ENCODE assay signal across 1 cellular context in genomic region chr11:9923280-9923679, GRCh38.
TF ChIP-seq lines count a peak whose summit lies in the region.

No MANE protein-coding gene starts in this region.

TF ChIP-seq in GM23338, 12 proteins besides CTCF, POLR2A, EP300 and RAD21 (continued from another document):
- TF ChIP-seq ZNF462 (CRISPR knock-in tag; IDR thresholded peaks at IDR 0.05): no peak
- no peak for TF ChIP-seq EZH2phosphoT487 (IDR thresholded peaks at IDR 0.05; ENCODE audit: unreplicated experiment)
- TF ChIP-seq REST (IDR thresholded peaks at IDR 0.05; ENCODE audit: unreplicated experiment): no peak
- TF ChIP-seq JUNB (IDR thresholded peaks at IDR 0.05; ENCODE audit: unreplicated experiment): no peak
- TF ChIP-seq ZNF331 (CRISPR knock-in tag; IDR thresholded peaks at IDR 0.05; ENCODE audit: low read depth): no peak
- no peak for TF ChIP-seq ZNF114 (CRISPR knock-in tag; IDR thresholded peaks at IDR 0.05)
- no peak for TF ChIP-seq NANOG (IDR thresholded peaks at IDR 0.05; ENCODE audit: borderline replicate concordance)
- TF ChIP-seq ETS1 (IDR thresholded peaks at IDR 0.05): no peak
- no peak for TF ChIP-seq EZH2 (IDR thresholded peaks at IDR 0.05; ENCODE audit: low read depth, unreplicated experiment)
